Comparison of ENCODE assay signal across 1 cellular context in genomic region chr1:202348509-202349262, GRCh38.
A peak's percentile ranks its signal among the peaks of the same experiment; 100 is the strongest.
TF ChIP-seq lines count a peak whose summit lies in the region.

PPP1R12B (plus strand) TSS chr1:202348699; CDS start chr1:202348852, 153 bp downstream.

TF ChIP-seq in K562, 482 proteins besides CTCF, POLR2A, EP300 and RAD21 (continued from another document and continues in another):
- TF ChIP-seq ZBTB49 (CRISPR knock-in tag; IDR thresholded peaks at IDR 0.05; ENCODE audit: borderline replicate concordance) (no peak), ZNF143 (CRISPR knock-in tag; IDR thresholded peaks at IDR 0.05) (peak; percentile 98), PHF8 (IDR thresholded peaks at IDR 0.05; ENCODE audit: borderline replicate concordance, low read length) (peak; percentile 90; the same call in 1 of the 2 replicates), NR2C1 (IDR thresholded peaks at IDR 0.05) (peak; percentile 99), NR2C1 (tag; IDR thresholded peaks at IDR 0.05) (peak; percentile 100), RAD51 (IDR thresholded peaks at IDR 0.05; ENCODE audit: borderline replicate concordance, low read depth) (peak; percentile 75; the same call in 1 of the 2 replicates), SRF (CRISPR knock-in tag; IDR thresholded peaks at IDR 0.05) (peak in 1 of 2 experiments; percentile 45; a peak in 1 of 4 replicates), ZNF354B (CRISPR knock-in tag; IDR thresholded peaks at IDR 0.05) (0 out of 2 replicates have a peak, but pooled peaks have one; percentile 8), MTA3 (IDR thresholded peaks at IDR 0.05; ENCODE audit: borderline replicate concordance) (peak; percentile 80), TEAD1 (CRISPR knock-in tag; IDR thresholded peaks at IDR 0.05) (peak; percentile 52 to 81; a peak in 3 of 4 replicates), DMBX1 (CRISPR knock-in tag; IDR thresholded peaks at IDR 0.05; ENCODE audit: borderline replicate concordance) (peak; percentile 83; the same call in 1 of the 2 replicates), STAG1 (CRISPR knock-in tag; IDR thresholded peaks at IDR 0.05; ENCODE audit: borderline replicate concordance) (0 out of 2 replicates have a peak, but pooled peaks have one; percentile 15), NFRKB (IDR thresholded peaks at IDR 0.05; ENCODE audit: low read depth) (peak; percentile 89), FOXA3 (CRISPR knock-in tag; conservative IDR thresholded peaks at IDR 0.05 in 1 of 2, IDR thresholded peaks at IDR 0.05 in 1 of 2) (0 out of 4 replicates have a peak, but pooled peaks of 1 of the 2 experiments have one; percentile 59), CHD2 (IDR thresholded peaks at IDR 0.05; ENCODE audit: low read depth, low read length) (peak; percentile 66), ZNF444 (CRISPR knock-in tag; IDR thresholded peaks at IDR 0.05) (no peak), SRSF9 (IDR thresholded peaks at IDR 0.05; ENCODE audit: borderline replicate concordance, low read depth, low read length) (no peak), HIVEP1 (CRISPR knock-in tag; IDR thresholded peaks at IDR 0.05) (0 out of 2 replicates have a peak, but pooled peaks have one; percentile 4), ZNF197 (CRISPR knock-in tag; IDR thresholded peaks at IDR 0.05; ENCODE audit: low read depth) (peak; percentile 97), ZNF639 (CRISPR knock-in tag; conservative IDR thresholded peaks at IDR 0.05 in 1 of 2, IDR thresholded peaks at IDR 0.05 in 1 of 2) (0 out of 4 replicates have a peak, but pooled peaks of 1 of the 2 experiments have one; percentile 53), CEBPG (CRISPR knock-in tag; IDR thresholded peaks at IDR 0.05) (peak; percentile 83; the same call in 1 of the 2 replicates), CEBPG (tag; conservative IDR thresholded peaks at IDR 0.05 in 1 of 2, IDR thresholded peaks at IDR 0.05 in 1 of 2) (no peak), PML (IDR thresholded peaks at IDR 0.05; ENCODE audit: low read length) (peak; percentile 73), FOXJ2 (tag; IDR thresholded peaks at IDR 0.05) (peak; percentile 78), FUS (optimal IDR thresholded peaks at IDR 0.05; ENCODE audit: low read depth, low read length) (no peak), UBTF (IDR thresholded peaks at IDR 0.05; ENCODE audit: borderline replicate concordance in 1 of 2, low read depth in 2 of 2, low read length in 2 of 2) (peak in 1 of 2 experiments; percentile 78; a peak in 2 of 4 replicates), XRCC3 (IDR thresholded peaks at IDR 0.05) (no peak), KDM2B (CRISPR knock-in tag; IDR thresholded peaks at IDR 0.05) (peak; percentile 75; the same call in 1 of the 2 replicates), ETV6 (IDR thresholded peaks at IDR 0.05; ENCODE audit: borderline replicate concordance in 1 of 2, low read depth in 2 of 2, low read length in 1 of 2) (no peak), ETV6 (CRISPR knock-in tag; IDR thresholded peaks at IDR 0.05; ENCODE audit: borderline replicate concordance) (no peak), BCL6 (CRISPR knock-in tag; IDR thresholded peaks at IDR 0.05) (no peak)
- TF ChIP-seq, protein P1, sequence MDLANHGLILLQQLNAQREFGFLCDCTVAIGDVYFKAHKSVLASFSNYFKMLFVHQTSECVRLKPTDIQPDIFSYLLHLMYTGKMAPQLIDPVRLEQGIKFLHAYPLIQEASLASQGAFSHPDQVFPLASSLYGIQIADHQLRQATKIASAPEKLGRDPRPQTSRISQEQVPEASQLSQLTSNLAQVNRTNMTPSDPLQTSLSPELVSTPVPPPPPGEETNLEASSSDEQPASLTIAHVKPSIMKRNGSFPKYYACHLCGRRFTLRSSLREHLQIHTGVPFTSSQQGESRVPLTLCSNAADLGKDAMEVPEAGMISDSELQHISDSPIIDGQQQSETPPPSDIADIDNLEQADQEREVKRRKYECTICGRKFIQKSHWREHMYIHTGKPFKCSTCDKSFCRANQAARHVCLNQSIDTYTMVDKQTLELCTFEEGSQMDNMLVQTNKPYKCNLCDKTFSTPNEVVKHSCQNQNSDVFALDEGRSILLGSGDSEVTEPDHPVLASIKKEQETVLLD (IDR thresholded peaks at IDR 0.05) = peak; percentile 97
- TF ChIP-seq, protein P2, sequence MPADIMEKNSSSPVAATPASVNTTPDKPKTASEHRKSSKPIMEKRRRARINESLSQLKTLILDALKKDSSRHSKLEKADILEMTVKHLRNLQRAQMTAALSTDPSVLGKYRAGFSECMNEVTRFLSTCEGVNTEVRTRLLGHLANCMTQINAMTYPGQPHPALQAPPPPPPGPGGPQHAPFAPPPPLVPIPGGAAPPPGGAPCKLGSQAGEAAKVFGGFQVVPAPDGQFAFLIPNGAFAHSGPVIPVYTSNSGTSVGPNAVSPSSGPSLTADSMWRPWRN (IDR thresholded peaks at IDR 0.05; ENCODE audit: low read depth) = peak; percentile 57; the same call in 1 of the 2 replicates
- TF ChIP-seq, protein P3, sequence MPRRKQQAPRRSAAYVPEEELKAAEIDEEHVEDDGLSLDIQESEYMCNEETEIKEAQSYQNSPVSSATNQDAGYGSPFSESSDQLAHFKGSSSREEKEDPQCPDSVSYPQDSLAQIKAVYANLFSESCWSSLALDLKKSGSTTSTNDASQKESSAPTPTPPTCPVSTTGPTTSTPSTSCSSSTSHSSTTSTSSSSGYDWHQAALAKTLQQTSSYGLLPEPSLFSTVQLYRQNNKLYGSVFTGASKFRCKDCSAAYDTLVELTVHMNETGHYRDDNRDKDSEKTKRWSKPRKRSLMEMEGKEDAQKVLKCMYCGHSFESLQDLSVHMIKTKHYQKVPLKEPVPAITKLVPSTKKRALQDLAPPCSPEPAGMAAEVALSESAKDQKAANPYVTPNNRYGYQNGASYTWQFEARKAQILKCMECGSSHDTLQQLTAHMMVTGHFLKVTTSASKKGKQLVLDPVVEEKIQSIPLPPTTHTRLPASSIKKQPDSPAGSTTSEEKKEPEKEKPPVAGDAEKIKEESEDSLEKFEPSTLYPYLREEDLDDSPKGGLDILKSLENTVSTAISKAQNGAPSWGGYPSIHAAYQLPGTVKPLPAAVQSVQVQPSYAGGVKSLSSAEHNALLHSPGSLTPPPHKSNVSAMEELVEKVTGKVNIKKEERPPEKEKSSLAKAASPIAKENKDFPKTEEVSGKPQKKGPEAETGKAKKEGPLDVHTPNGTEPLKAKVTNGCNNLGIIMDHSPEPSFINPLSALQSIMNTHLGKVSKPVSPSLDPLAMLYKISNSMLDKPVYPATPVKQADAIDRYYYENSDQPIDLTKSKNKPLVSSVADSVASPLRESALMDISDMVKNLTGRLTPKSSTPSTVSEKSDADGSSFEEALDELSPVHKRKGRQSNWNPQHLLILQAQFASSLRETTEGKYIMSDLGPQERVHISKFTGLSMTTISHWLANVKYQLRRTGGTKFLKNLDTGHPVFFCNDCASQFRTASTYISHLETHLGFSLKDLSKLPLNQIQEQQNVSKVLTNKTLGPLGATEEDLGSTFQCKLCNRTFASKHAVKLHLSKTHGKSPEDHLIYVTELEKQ (CRISPR knock-in tag; IDR thresholded peaks at IDR 0.05) = no peak
- TF ChIP-seq, protein P4, sequence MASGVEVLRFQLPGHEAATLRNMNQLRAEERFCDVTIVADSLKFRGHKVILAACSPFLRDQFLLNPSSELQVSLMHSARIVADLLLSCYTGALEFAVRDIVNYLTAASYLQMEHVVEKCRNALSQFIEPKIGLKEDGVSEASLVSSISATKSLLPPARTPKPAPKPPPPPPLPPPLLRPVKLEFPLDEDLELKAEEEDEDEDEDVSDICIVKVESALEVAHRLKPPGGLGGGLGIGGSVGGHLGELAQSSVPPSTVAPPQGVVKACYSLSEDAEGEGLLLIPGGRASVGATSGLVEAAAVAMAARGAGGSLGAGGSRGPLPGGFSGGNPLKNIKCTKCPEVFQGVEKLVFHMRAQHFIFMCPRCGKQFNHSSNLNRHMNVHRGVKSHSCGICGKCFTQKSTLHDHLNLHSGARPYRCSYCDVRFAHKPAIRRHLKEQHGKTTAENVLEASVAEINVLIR (CRISPR knock-in tag; IDR thresholded peaks at IDR 0.05) = no peak; the same call in none of the 2 replicates
- TF ChIP-seq, protein P5, sequence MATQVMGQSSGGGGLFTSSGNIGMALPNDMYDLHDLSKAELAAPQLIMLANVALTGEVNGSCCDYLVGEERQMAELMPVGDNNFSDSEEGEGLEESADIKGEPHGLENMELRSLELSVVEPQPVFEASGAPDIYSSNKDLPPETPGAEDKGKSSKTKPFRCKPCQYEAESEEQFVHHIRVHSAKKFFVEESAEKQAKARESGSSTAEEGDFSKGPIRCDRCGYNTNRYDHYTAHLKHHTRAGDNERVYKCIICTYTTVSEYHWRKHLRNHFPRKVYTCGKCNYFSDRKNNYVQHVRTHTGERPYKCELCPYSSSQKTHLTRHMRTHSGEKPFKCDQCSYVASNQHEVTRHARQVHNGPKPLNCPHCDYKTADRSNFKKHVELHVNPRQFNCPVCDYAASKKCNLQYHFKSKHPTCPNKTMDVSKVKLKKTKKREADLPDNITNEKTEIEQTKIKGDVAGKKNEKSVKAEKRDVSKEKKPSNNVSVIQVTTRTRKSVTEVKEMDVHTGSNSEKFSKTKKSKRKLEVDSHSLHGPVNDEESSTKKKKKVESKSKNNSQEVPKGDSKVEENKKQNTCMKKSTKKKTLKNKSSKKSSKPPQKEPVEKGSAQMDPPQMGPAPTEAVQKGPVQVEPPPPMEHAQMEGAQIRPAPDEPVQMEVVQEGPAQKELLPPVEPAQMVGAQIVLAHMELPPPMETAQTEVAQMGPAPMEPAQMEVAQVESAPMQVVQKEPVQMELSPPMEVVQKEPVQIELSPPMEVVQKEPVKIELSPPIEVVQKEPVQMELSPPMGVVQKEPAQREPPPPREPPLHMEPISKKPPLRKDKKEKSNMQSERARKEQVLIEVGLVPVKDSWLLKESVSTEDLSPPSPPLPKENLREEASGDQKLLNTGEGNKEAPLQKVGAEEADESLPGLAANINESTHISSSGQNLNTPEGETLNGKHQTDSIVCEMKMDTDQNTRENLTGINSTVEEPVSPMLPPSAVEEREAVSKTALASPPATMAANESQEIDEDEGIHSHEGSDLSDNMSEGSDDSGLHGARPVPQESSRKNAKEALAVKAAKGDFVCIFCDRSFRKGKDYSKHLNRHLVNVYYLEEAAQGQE (CRISPR knock-in tag; IDR thresholded peaks at IDR 0.05; ENCODE audit: low read depth) = 0 out of 2 replicates have a peak, but pooled peaks have one; percentile 45
- TF ChIP-seq, protein P6, sequence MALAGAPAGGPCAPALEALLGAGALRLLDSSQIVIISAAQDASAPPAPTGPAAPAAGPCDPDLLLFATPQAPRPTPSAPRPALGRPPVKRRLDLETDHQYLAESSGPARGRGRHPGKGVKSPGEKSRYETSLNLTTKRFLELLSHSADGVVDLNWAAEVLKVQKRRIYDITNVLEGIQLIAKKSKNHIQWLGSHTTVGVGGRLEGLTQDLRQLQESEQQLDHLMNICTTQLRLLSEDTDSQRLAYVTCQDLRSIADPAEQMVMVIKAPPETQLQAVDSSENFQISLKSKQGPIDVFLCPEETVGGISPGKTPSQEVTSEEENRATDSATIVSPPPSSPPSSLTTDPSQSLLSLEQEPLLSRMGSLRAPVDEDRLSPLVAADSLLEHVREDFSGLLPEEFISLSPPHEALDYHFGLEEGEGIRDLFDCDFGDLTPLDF (CRISPR knock-in tag; IDR thresholded peaks at IDR 0.05) = peak; percentile 83
- TF ChIP-seq, protein P7, sequence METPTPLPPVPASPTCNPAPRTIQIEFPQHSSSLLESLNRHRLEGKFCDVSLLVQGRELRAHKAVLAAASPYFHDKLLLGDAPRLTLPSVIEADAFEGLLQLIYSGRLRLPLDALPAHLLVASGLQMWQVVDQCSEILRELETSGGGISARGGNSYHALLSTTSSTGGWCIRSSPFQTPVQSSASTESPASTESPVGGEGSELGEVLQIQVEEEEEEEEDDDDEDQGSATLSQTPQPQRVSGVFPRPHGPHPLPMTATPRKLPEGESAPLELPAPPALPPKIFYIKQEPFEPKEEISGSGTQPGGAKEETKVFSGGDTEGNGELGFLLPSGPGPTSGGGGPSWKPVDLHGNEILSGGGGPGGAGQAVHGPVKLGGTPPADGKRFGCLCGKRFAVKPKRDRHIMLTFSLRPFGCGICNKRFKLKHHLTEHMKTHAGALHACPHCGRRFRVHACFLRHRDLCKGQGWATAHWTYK (CRISPR knock-in tag; IDR thresholded peaks at IDR 0.05) = peak; percentile 87; the same call in 1 of the 2 replicates
